16 cellular contexts compared by ENCODE assay signal in the genomic region with DNA sequence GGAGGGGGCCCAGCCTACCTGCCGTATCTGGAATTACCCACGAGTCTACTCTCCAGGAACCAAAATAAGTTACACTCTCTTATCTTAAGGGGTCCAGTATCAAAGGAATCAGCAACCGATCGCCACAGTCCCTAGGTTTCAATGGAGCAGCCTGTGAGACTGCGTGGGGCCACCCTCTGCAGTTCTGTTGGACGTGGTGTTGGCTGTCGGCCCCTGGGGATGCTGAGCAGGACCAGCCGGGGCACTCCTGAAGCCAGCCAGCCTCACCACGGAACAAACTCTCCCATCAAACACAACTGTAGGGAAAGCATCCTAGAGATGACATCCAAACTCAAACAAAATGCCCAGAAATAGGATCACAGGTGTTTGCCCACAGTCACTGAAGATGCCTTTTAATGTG. TPM values are rescaled to one million over a fixed set of nuclear protein-coding genes. Genes with fewer than 3 reads are reported as not detected.
DNase-seq lines count a peak whose midpoint lies in the region; ATAC-seq and TF ChIP-seq lines count a peak whose summit lies in the region.
"Had no signal": no experiment of that assay in that cellular context is flagged by ENCODE, and none has a peak within 500 bp of the region (broad histone marks: within the 10 kb centered on the region; RNA-seq: fewer than 3 reads in every experiment).

No MANE protein-coding gene starts in this region.

- BruUV-seq in IMR-90 (replicated peaks; lab: Mats Ljungman, UMichigan) (no TSS peak), PC-9 (replicated peaks; lab: Mats Ljungman, UMichigan) (no TSS peak)

- no peaks in the 10 kb centered on the region for H3K36me3 Mint-ChIP-seq in activated naive CD4-positive, alpha-beta T cell treated with anti-CD3 and anti-CD28 coated beads, Interleukin-2, amount 50 U/mL, for 72 hours
- H3K36me3 Mint-ChIP-seq: activated naive CD4-positive, alpha-beta T cell treated with anti-CD3 and anti-CD28 coated beads, Interleukin-2, amount 10 ng/mL, durations not matched to agents 7 days and 5 days had no signal

- H3K4me2 ChIP-seq in IMR-90 (ENCODE audit: low read depth, low read length) = no peak overlapping the region
- no peak overlapping the region for H3K4me2 ChIP-seq in PC-9

- H3K4ac ChIP-seq in IMR-90 (ENCODE audit: low read depth, low read length) = 0 out of 2 replicates have a peak overlapping the region, but pooled peaks have one; percentile 1

- WGBS in IMR-90 (ENCODE audit: extremely low coverage in 2 of 2, insufficient read length in 1 of 2), 2 experiments = no CpG with 5 or more reads among the region's 9 CpGs
- WGBS in right lobe of liver (ENCODE audit: insufficient coverage, low coverage, low lambda C conversion rate, missing lambda C conversion rate) = 83% methylated on average over 3 of the region's 9 CpGs

- H4K91ac ChIP-seq in IMR-90 (ENCODE audit: insufficient read depth, low read depth, low read length) = no peak overlapping the region

- no peak overlapping the region for H2BK120ac ChIP-seq in IMR-90 (ENCODE audit: low read depth, low read length)

- intact Hi-C loops in IMR-90 (cut with micrococcal nuclease) = loop anchor here (5.0 kb wide), 1 partner anchor 51 kb away; no protein-coding TSS in a partner anchor
- intact Hi-C loops in right lobe of liver (cut with DNase I) = no loop called here
- intact Hi-C loops in PC-9 (cut with micrococcal nuclease; ENCODE audit: unreplicated experiment) = no loop called here

- CTCF ChIA-PET in IMR-90 (lab: Yijun Ruan, JAX) = no interaction called here
- CTCF ChIA-PET in PC-9 (lab: Charles Lee) = interaction anchor here (0.6 kb wide), 1 partner anchor 415 kb away, joined by 5 read pairs; no protein-coding TSS in a partner anchor

- no peaks in the 10 kb centered on the region for H3K9me3 ChIP-seq in IMR-90 (ENCODE audit: control insufficient read depth, insufficient read depth, low read length)
- no peaks in the 10 kb centered on the region for H3K9me3 ChIP-seq in duodenal mucosa (ENCODE audit: control insufficient read depth in 1 of 2, low read length in 2 of 2)
- no peaks in the 10 kb centered on the region for H3K9me3 ChIP-seq in right lobe of liver
- no peaks in the 10 kb centered on the region for H3K9me3 ChIP-seq in stomach smooth muscle (ENCODE audit: control insufficient read depth in 2 of 2, low read length in 2 of 2)
- H3K9me3 ChIP-seq in PC-9 (ENCODE audit: insufficient read depth, low read depth) = no peaks in the 10 kb centered on the region

- H3K79me1 ChIP-seq in IMR-90 (ENCODE audit: low read depth in 1 of 2, low read length in 2 of 2) = peaks cover 0 to 3% of the 10 kb centered on the region in 2 experiments; a peak in 1 of 4 replicates

- no peak overlapping the region for H3K18ac ChIP-seq in IMR-90 (ENCODE audit: low read depth, low read length)

- POLR2A ChIA-PET in IMR-90 (lab: Charles Lee; ENCODE audit: unreplicated experiment) = no interaction called here
- POLR2A ChIA-PET in PC-9 (lab: Charles Lee; ENCODE audit: unreplicated experiment) = no interaction called here

- in situ Hi-C loops in IMR-90 (cut with MboI; ENCODE audit: low sequenced_read_pairs) = no loop called here

- H3F3A ChIP-seq in PC-9 (ENCODE audit: insufficient read depth, low read depth) = no peaks in the 10 kb centered on the region

- no peak overlapping the region for H3K23ac ChIP-seq in IMR-90 (ENCODE audit: low read depth, low read length)

- dilution Hi-C loops in IMR-90 (cut with HindIII; ENCODE audit: low sequenced_read_pairs, unreplicated experiment) = no loop called here

- H3K4me1 ChIP-seq in IMR-90 (ENCODE audit: control insufficient read depth, insufficient read depth, low read length) (peaks cover 10% of the 10 kb centered on the region), duodenal mucosa (ENCODE audit: control insufficient read depth in 1 of 2, insufficient read depth in 2 of 2, low read length in 2 of 2) (peaks cover 20 to 31% of the 10 kb centered on the region in 2 donors), right lobe of liver (peaks cover 0 to 44% (median 2%) of the 10 kb centered on the region in 4 donors), stomach smooth muscle (ENCODE audit: control insufficient read depth, insufficient read depth, low read length) (peaks cover 15% of the 10 kb centered on the region), PC-9 (replicated peaks; ENCODE audit: insufficient read depth) (0 out of 2 replicates have a peak, but pooled peaks cover 7% of the 10 kb centered on the region)

- no peak overlapping the region for H4K5ac ChIP-seq in IMR-90 (ENCODE audit: low read depth, low read length)

- no peaks in the 10 kb centered on the region for H4K20me1 ChIP-seq in IMR-90 (ENCODE audit: insufficient read depth, low read length)
- H4K20me1 ChIP-seq in PC-9 (ENCODE audit: insufficient read depth) = no peaks in the 10 kb centered on the region

- H3K9me3 Mint-ChIP-seq in activated naive CD4-positive, alpha-beta T cell treated with anti-CD3 and anti-CD28 coated beads, Interleukin-2, amount 50 U/mL, for 72 hours = no peaks in the 10 kb centered on the region
- H3K9me3 Mint-ChIP-seq: activated CD8-positive, alpha-beta T cell treated with anti-CD3 and anti-CD28 coated beads for 36 hours; activated naive CD4-positive, alpha-beta T cell treated with anti-CD3 and anti-CD28 coated beads, Interleukin-2, amount 10 ng/mL, durations not matched to agents 7 days and 5 days; neural crest cell had no signal

- H2AFZ ChIP-seq in IMR-90 (replicated peaks; ENCODE audit: low read length, poor library complexity) (no peak overlapping the region), PC-9 (no peak overlapping the region)

- no peak for TF ChIP-seq POLR2A in IMR-90 (IDR thresholded peaks at IDR 0.05; ENCODE audit: low read depth, low read length)
- TF ChIP-seq POLR2A in right lobe of liver (IDR thresholded peaks at IDR 0.05) = no peak

- no peaks in the 10 kb centered on the region for H3K36me3 ChIP-seq in IMR-90 (ENCODE audit: control insufficient read depth, insufficient read depth, low read length)
- H3K36me3 ChIP-seq in duodenal mucosa (ENCODE audit: control insufficient read depth in 1 of 2, insufficient read depth in 2 of 2, low read length in 2 of 2) = no peaks in the 10 kb centered on the region
- no peaks in the 10 kb centered on the region for H3K36me3 ChIP-seq in right lobe of liver
- H3K36me3 ChIP-seq in stomach smooth muscle (ENCODE audit: control insufficient read depth in 2 of 2, insufficient read depth in 2 of 2, low read length in 2 of 2) = no peaks in the 10 kb centered on the region
- no peaks in the 10 kb centered on the region for H3K36me3 ChIP-seq in PC-9 (ENCODE audit: low read depth)

- TF ChIP-seq RAD21 in IMR-90 (IDR thresholded peaks at IDR 0.05; ENCODE audit: low read length) = no peak

- H2AK9ac ChIP-seq in IMR-90 (replicated peaks; ENCODE audit: low read depth, low read length, poor library complexity) = peak overlapping the region; percentile 34

- H2AK5ac ChIP-seq in IMR-90 (ENCODE audit: low read depth, low read length) = peak overlapping the region; percentile 68

- no peaks in the 10 kb centered on the region for H3K9me2 ChIP-seq in PC-9 (ENCODE audit: insufficient read depth)

- no peak overlapping the region for H3K14ac ChIP-seq in IMR-90 (replicated peaks; ENCODE audit: low read depth, low read length)

- H3K4me3 ChIP-seq in IMR-90 (ENCODE audit: insufficient read depth, low read depth, low read length) (no peak overlapping the region), duodenal mucosa (ENCODE audit: low read depth in 1 of 2, low read length in 2 of 2) (no peak overlapping the region), right lobe of liver (peak overlapping the region in 2 of 3 donors; percentile 11 to 18), stomach smooth muscle (ENCODE audit: low read length in 2 of 2) (peak overlapping the region in 1 of 2 donors; percentile 30), PC-9 (no peak overlapping the region)

- no peak for DNase-seq in IMR-90
- no peak for DNase-seq in right lobe of liver
- DNase-seq in activated naive CD4-positive, alpha-beta T cell treated with anti-CD3 and anti-CD28 coated beads, Interleukin-2, amount 50 U/mL, for 72 hours (ENCODE audit: low spot score in 2 of 2) = no peak
- DNase-seq in PC-9 = no peak
- DNase-seq: activated CD8-positive, alpha-beta T cell treated with anti-CD3 and anti-CD28 coated beads for 36 hours; activated naive CD4-positive, alpha-beta T cell treated with anti-CD3 and anti-CD28 coated beads, Interleukin-2, amount 10 ng/mL, durations not matched to agents 7 days and 5 days; DMS79 treated with DMSO at 0.1 percent for 48 hours; islet precursor cell; MV-4-11; T-helper 9 cell had no signal

- no peak overlapping the region for H3K56ac ChIP-seq in IMR-90 (ENCODE audit: extremely low read depth, insufficient read depth, low read length)

- peaks cover 18% of the 10 kb centered on the region for H3K9me1 ChIP-seq in IMR-90 (ENCODE audit: insufficient read depth, low read length)

- no peak overlapping the region for H2BK20ac ChIP-seq in IMR-90 (ENCODE audit: low read depth, low read length)

- H2BK5ac ChIP-seq in IMR-90 (ENCODE audit: low read depth, low read length, poor library complexity, severe bottlenecking) = no peak overlapping the region

- ATAC-seq in IMR-90 (ENCODE audit: low read depth) = no peak
- peak in 1 of 4 donors; percentile 18 for ATAC-seq in right lobe of liver
- ATAC-seq in GM18870 (IDR thresholded peaks at IDR 0.05; ENCODE audit: unreplicated experiment) = no peak
- ATAC-seq in activated naive CD4-positive, alpha-beta T cell treated with anti-CD3 and anti-CD28 coated beads, Interleukin-2, amount 50 U/mL, for 72 hours = no peak
- ATAC-seq in HG03520 (IDR thresholded peaks at IDR 0.05; ENCODE audit: unreplicated experiment) = no peak
- ATAC-seq: activated CD8-positive, alpha-beta T cell treated with anti-CD3 and anti-CD28 coated beads for 36 hours had no signal

- H3K79me2 ChIP-seq in PC-9 (ENCODE audit: low read depth) = no peaks in the 10 kb centered on the region

- H3K27ac Mint-ChIP-seq in activated naive CD4-positive, alpha-beta T cell treated with anti-CD3 and anti-CD28 coated beads, Interleukin-2, amount 50 U/mL, for 72 hours = no peak overlapping the region
- H3K27ac Mint-ChIP-seq: activated CD8-positive, alpha-beta T cell treated with anti-CD3 and anti-CD28 coated beads for 36 hours; activated naive CD4-positive, alpha-beta T cell treated with anti-CD3 and anti-CD28 coated beads, Interleukin-2, amount 10 ng/mL, durations not matched to agents 7 days and 5 days had no signal

- H3K27ac ChIP-seq in IMR-90 (ENCODE audit: insufficient read depth, low read length) = no peak overlapping the region
- H3K27ac ChIP-seq in duodenal mucosa (ENCODE audit: low read depth, low read length) = peak overlapping the region; percentile 60
- peak overlapping the region; percentile 88 to 98 (median 98) for H3K27ac ChIP-seq in right lobe of liver
- H3K27ac ChIP-seq in stomach smooth muscle (ENCODE audit: low read length) = peak overlapping the region; percentile 12
- no peak overlapping the region for H3K27ac ChIP-seq in PC-9
- H3K27ac ChIP-seq: GM23248 had no signal

- 0 out of 3 replicates have a peak overlapping the region, but pooled peaks have one; percentile 46 for H2BK15ac ChIP-seq in IMR-90 (ENCODE audit: low read depth, low read length)

- TF ChIP-seq CTCF in IMR-90 (conservative IDR thresholded peaks at IDR 0.05; ENCODE audit: low read depth, low read length) (no peak), right lobe of liver (IDR thresholded peaks at IDR 0.05) (no peak), PC-9 (conservative IDR thresholded peaks at IDR 0.05) (no peak)

- H3K9ac ChIP-seq in IMR-90 (ENCODE audit: low read depth, low read length) (no peak overlapping the region), duodenal mucosa (ENCODE audit: low read depth in 1 of 2, low read length in 2 of 2) (no peak overlapping the region), stomach smooth muscle (ENCODE audit: low read length in 2 of 2) (no peak overlapping the region)
- H3K9ac ChIP-seq: GM23248 had no signal

- no peak overlapping the region for H4K8ac ChIP-seq in IMR-90 (ENCODE audit: low read depth in 2 of 2, low read length in 2 of 2)

- H3K27me3 ChIP-seq in IMR-90 (ENCODE audit: control insufficient read depth, insufficient read depth, low read length) (no peaks in the 10 kb centered on the region), duodenal mucosa (ENCODE audit: control insufficient read depth in 1 of 2, insufficient read depth in 2 of 2, low read length in 2 of 2) (no peaks in the 10 kb centered on the region), right lobe of liver (no peaks in the 10 kb centered on the region), stomach smooth muscle (ENCODE audit: control insufficient read depth in 1 of 2, insufficient read depth in 2 of 2, low read length in 2 of 2) (no peaks in the 10 kb centered on the region), PC-9 (ENCODE audit: insufficient read depth, low read depth) (no peaks in the 10 kb centered on the region)

RNA-seq across cellular contexts. Expression of gene ABLIM1, which starts 25.5 kb away (rescaled TPM):
- total RNA-seq in IMR-90 (2012; rRNA removed) (9.9 and 11.1 TPM in 2 replicates), right lobe of liver (10 to 100 TPM; 38.8 to 76.5 (median 50.6) TPM), PC-9 (2021) (63.1 and 68.7 TPM in 2 replicates)
- polyA plus RNA-seq in IMR-90 (2012; rRNA removed) = 7.7 and 8.1 TPM in 2 replicates
- 2.7 and 6.9 TPM in 2 replicates for polyA plus RNA-seq in IMR-90 (2012; cell fraction: cytosol; rRNA removed)
- 10.3 and 22.7 TPM in 2 replicates for polyA plus RNA-seq in IMR-90 (2012; cell fraction: nucleus; rRNA removed; ENCODE audit: low replicate concordance)
- total RNA-seq in activated naive CD4-positive, alpha-beta T cell treated with anti-CD3 and anti-CD28 coated beads, Interleukin-2, amount 50 U/mL, for 72 hours = 100 to 1,000 TPM; 155 to 190 TPM

Comparison
In these comparisons a context has a peak if more than half of its experiments do, and no peak if none do; other contexts are left out.
1. H3K27ac ChIP-seq: peak in duodenal mucosa (single experiment), right lobe of liver (3 of 3) and stomach smooth muscle (single experiment); none in IMR-90 (single experiment) and PC-9 (single experiment).
2. H3K4me3 ChIP-seq: peak in right lobe of liver (2 of 3); none in IMR-90 (single experiment), duodenal mucosa (0 of 2) and PC-9 (single experiment).